1 cellular context compared by ENCODE assay signal in genomic region chr4:174873931-174874330, GRCh38.
TF ChIP-seq lines count a peak whose summit lies in the region.

No MANE protein-coding gene starts in this region.

TF ChIP-seq in HepG2, 621 proteins besides CTCF, POLR2A, EP300 and RAD21:
- TF ChIP-seq TERF1 (CRISPR knock-in tag; IDR thresholded peaks at IDR 0.05) (no peak), USF2 (IDR thresholded peaks at IDR 0.05; ENCODE audit: low read depth, low read length) (no peak), USF2 (CRISPR knock-in tag; IDR thresholded peaks at IDR 0.05; ENCODE audit: borderline replicate concordance) (no peak), CBX5 (CRISPR knock-in tag; IDR thresholded peaks at IDR 0.05; ENCODE audit: borderline replicate concordance) (no peak), ZNF138 (CRISPR knock-in tag; IDR thresholded peaks at IDR 0.05; ENCODE audit: low read depth) (no peak), FOXA1 (IDR thresholded peaks at IDR 0.05) (no peak), FOXA1 (CRISPR knock-in tag; IDR thresholded peaks at IDR 0.05) (no peak), ZNF205 (CRISPR knock-in tag; IDR thresholded peaks at IDR 0.05) (no peak), MZF1 (CRISPR knock-in tag; IDR thresholded peaks at IDR 0.05; ENCODE audit: borderline replicate concordance) (no peak), ZNF431 (CRISPR knock-in tag; IDR thresholded peaks at IDR 0.05; ENCODE audit: borderline replicate concordance, low read depth) (no peak), FOXK1 (CRISPR knock-in tag; IDR thresholded peaks at IDR 0.05; ENCODE audit: borderline replicate concordance, low read depth) (no peak), MATR3 (CRISPR knock-in tag; IDR thresholded peaks at IDR 0.05) (no peak), NCOR1 (IDR thresholded peaks at IDR 0.05; ENCODE audit: borderline replicate concordance, low read length) (no peak), MYNN (CRISPR knock-in tag; IDR thresholded peaks at IDR 0.05; ENCODE audit: low read depth) (no peak), SMARCC2 (IDR thresholded peaks at IDR 0.05) (no peak), DBP (CRISPR knock-in tag; IDR thresholded peaks at IDR 0.05; ENCODE audit: not compliant biosample characterization) (no peak), TSC22D2 (CRISPR knock-in tag; IDR thresholded peaks at IDR 0.05; ENCODE audit: borderline replicate concordance) (no peak), BHLHE40 (IDR thresholded peaks at IDR 0.05; ENCODE audit: low read length) (no peak), SP2 (CRISPR knock-in tag; IDR thresholded peaks at IDR 0.05) (no peak), ZNF282 (IDR thresholded peaks at IDR 0.05; ENCODE audit: partially characterized antibody) (no peak), ARHGAP35 (CRISPR knock-in tag; IDR thresholded peaks at IDR 0.05; ENCODE audit: borderline replicate concordance) (no peak), ZBTB42 (CRISPR knock-in tag; IDR thresholded peaks at IDR 0.05) (no peak)
